Comparison of ENCODE assay signal across 8 cellular contexts in genomic region chr5:178859625-178860521, GRCh38. TPM values are rescaled to one million over a fixed set of nuclear protein-coding genes. Genes with fewer than 3 reads are reported as not detected.
A peak's percentile ranks its signal among the peaks of the same experiment; 100 is the strongest.
DNase-seq lines count a peak whose midpoint lies in the region; ATAC-seq and TF ChIP-seq lines count a peak whose summit lies in the region.

Gene ZNF354B (plus strand): TSS chr5:178859953. CDS start chr5:178861048, 1,095 bp downstream.

- H3K9ac ChIP-seq in DND-41 (ENCODE audit: low read depth, low read length), result peak within 1 kb of the TSS; percentile 85
- no peak within 1 kb of the TSS for H3K9ac ChIP-seq in KMS-11

- DNase-seq in DND-41, result peak; percentile 93
- DNase-seq in RPMI8226, result peak; percentile 94
- DNase-seq in fibroblast of mammary gland (ENCODE audit: low read depth), result peak; percentile 93
- DNase-seq in naive thymus-derived CD8-positive, alpha-beta T cell, result peak; percentile 60 to 91 (median 82)
- peak; percentile 85 for DNase-seq in stimulated activated naive B cell treated with anti-CD40 and anti-IgM and Interleukin-4, amounts not matched to agents 10 μg/mL and 1 μg/mL and 100 μg/mL, for 72 hours

- peaks cover 5% of the 10 kb centered on the region for H3K4me1 Mint-ChIP-seq in activated T-helper 17 cell treated with anti-CD3 and anti-CD28 coated beads, Interleukin-2, amount 50 U/mL, for 72 hours
- H3K4me1 Mint-ChIP-seq in naive thymus-derived CD8-positive, alpha-beta T cell, result peaks cover 16 to 34% (median 29%) of the 10 kb centered on the region in 4 donors
- H3K4me1 Mint-ChIP-seq in stimulated activated naive B cell treated with anti-CD40 and anti-IgM and Interleukin-4, amounts not matched to agents 10 μg/mL and 1 μg/mL and 100 μg/mL, for 72 hours, result peaks cover 14 to 25% of the 10 kb centered on the region in 2 donors

- peak within 1 kb of the TSS; percentile 85 for H3K27ac Mint-ChIP-seq in activated T-helper 17 cell treated with anti-CD3 and anti-CD28 coated beads, Interleukin-2, amount 50 U/mL, for 72 hours
- peak within 1 kb of the TSS; percentile 80 to 97 (median 91) for H3K27ac Mint-ChIP-seq in naive thymus-derived CD8-positive, alpha-beta T cell
- peak within 1 kb of the TSS; percentile 95 for H3K27ac Mint-ChIP-seq in stimulated activated naive B cell treated with anti-CD40 and anti-IgM and Interleukin-4, amounts not matched to agents 10 μg/mL and 1 μg/mL and 100 μg/mL, for 72 hours

- peak within 1 kb of the TSS; percentile 99 for H2AFZ ChIP-seq in DND-41 (ENCODE audit: low read depth, low read length)
- H2AFZ ChIP-seq in KMS-11 (ENCODE audit: low read depth), result peak within 1 kb of the TSS; percentile 49; the same call in 1 of the 2 replicates

- H3K27ac ChIP-seq in DND-41 (ENCODE audit: low read length) (peak within 1 kb of the TSS; percentile 86), KMS-11 (no peak within 1 kb of the TSS)

- H3K79me2 ChIP-seq in DND-41 (ENCODE audit: insufficient read depth, low read length), result peaks cover 46% of the 10 kb centered on the region
- no peaks in the 10 kb centered on the region for H3K79me2 ChIP-seq in KMS-11 (ENCODE audit: insufficient read depth, low read depth)

- TF ChIP-seq CTCF in DND-41 (IDR thresholded peaks at IDR 0.05; ENCODE audit: borderline replicate concordance, extremely low read depth, low read length, poor library complexity, severe bottlenecking) (peak; percentile 19), KMS-11 (conservative IDR thresholded peaks at IDR 0.05; ENCODE audit: low read depth, low read length) (no peak), fibroblast of mammary gland (conservative IDR thresholded peaks at IDR 0.05; ENCODE audit: control insufficient read depth, insufficient read depth, low read depth, low read length) (no peak)

- ATAC-seq in DND-41 (ENCODE audit: insufficient read depth, low read depth), result peak; percentile 98
- ATAC-seq in GM21786 (IDR thresholded peaks at IDR 0.05; ENCODE audit: unreplicated experiment), result peak; percentile 99
- peak; percentile 94 for ATAC-seq in activated T-helper 17 cell treated with anti-CD3 and anti-CD28 coated beads, Interleukin-2, amount 50 U/mL, for 72 hours (replicated peaks)
- ATAC-seq in naive thymus-derived CD8-positive, alpha-beta T cell, result peak; percentile 95 to 96
- peak; percentile 98 to 99 for ATAC-seq in stimulated activated naive B cell treated with anti-CD40 and anti-IgM and Interleukin-4, amounts not matched to agents 10 μg/mL and 1 μg/mL and 100 μg/mL, for 72 hours (replicated peaks)

- H3K4me1 ChIP-seq in DND-41 (ENCODE audit: insufficient read depth, low read length) (peaks cover 33% of the 10 kb centered on the region), KMS-11 (ENCODE audit: low read depth, poor library complexity, severe bottlenecking) (no peaks in the 10 kb centered on the region)

- no peaks in the 10 kb centered on the region for H3K27me3 Mint-ChIP-seq in activated T-helper 17 cell treated with anti-CD3 and anti-CD28 coated beads, Interleukin-2, amount 50 U/mL, for 72 hours
- H3K27me3 Mint-ChIP-seq in naive thymus-derived CD8-positive, alpha-beta T cell, result peaks cover 0 to 10% (median 0%) of the 10 kb centered on the region in 5 donors
- H3K27me3 Mint-ChIP-seq in stimulated activated naive B cell treated with anti-CD40 and anti-IgM and Interleukin-4, amounts not matched to agents 10 μg/mL and 1 μg/mL and 100 μg/mL, for 72 hours, result peaks cover 0 to 9% of the 10 kb centered on the region in 2 donors

- peaks cover 25% of the 10 kb centered on the region for H3K36me3 Mint-ChIP-seq in activated T-helper 17 cell treated with anti-CD3 and anti-CD28 coated beads, Interleukin-2, amount 50 U/mL, for 72 hours (ENCODE audit: low read depth)
- peaks cover 0 to 19% (median 11%) of the 10 kb centered on the region in 3 donors for H3K36me3 Mint-ChIP-seq in naive thymus-derived CD8-positive, alpha-beta T cell
- H3K36me3 Mint-ChIP-seq in stimulated activated naive B cell treated with anti-CD40 and anti-IgM and Interleukin-4, amounts not matched to agents 10 μg/mL and 1 μg/mL and 100 μg/mL, for 72 hours, result peaks cover 10 to 17% of the 10 kb centered on the region in 2 donors

- H3K4me3 ChIP-seq in DND-41 (ENCODE audit: low read depth in 1 of 2, low read length in 2 of 2), result peak within 1 kb of the TSS; percentile 77 to 88
- H3K4me3 ChIP-seq in KMS-11 (IDR thresholded peaks at IDR 0.05; ENCODE audit: insufficient read depth, low read depth, low read length), result no peak within 1 kb of the TSS
- H3K4me3 ChIP-seq in fibroblast of mammary gland (ENCODE audit: control insufficient read depth, low read depth, low read length), result peak within 1 kb of the TSS; percentile 61

- POLR2A ChIA-PET in naive thymus-derived CD8-positive, alpha-beta T cell (lab: Charles Lee), result interaction anchor here (0.6 to 1.9 kb wide), 7 partner anchors 35 to 764 kb away, joined by 3 to 35 read pairs (median 5); partner anchors contain the start of genes CLK4, HNRNPH1, ZFP2 and ZNF354A

- H3K27me3 ChIP-seq in DND-41 (ENCODE audit: insufficient read depth, low read length, poor library complexity) (no peaks in the 10 kb centered on the region), KMS-11 (ENCODE audit: insufficient read depth, low read depth) (no peaks in the 10 kb centered on the region)

- peaks cover 5% of the 10 kb centered on the region; the same call in 1 of the 2 replicates for H4K20me1 ChIP-seq in DND-41 (ENCODE audit: insufficient read depth, low read length)
- no peaks in the 10 kb centered on the region for H4K20me1 ChIP-seq in KMS-11 (ENCODE audit: insufficient read depth)

- H3K4me2 ChIP-seq in DND-41 (ENCODE audit: insufficient read depth, low read length), result peak within 1 kb of the TSS; percentile 93
- peak within 1 kb of the TSS; percentile 29; the same call in 1 of the 2 replicates for H3K4me2 ChIP-seq in KMS-11

- H3K4me3 Mint-ChIP-seq in activated T-helper 17 cell treated with anti-CD3 and anti-CD28 coated beads, Interleukin-2, amount 50 U/mL, for 72 hours, result peak within 1 kb of the TSS; percentile 83
- peak within 1 kb of the TSS; percentile 83 to 96 (median 90) for H3K4me3 Mint-ChIP-seq in naive thymus-derived CD8-positive, alpha-beta T cell
- peak within 1 kb of the TSS; percentile 95 for H3K4me3 Mint-ChIP-seq in stimulated activated naive B cell treated with anti-CD40 and anti-IgM and Interleukin-4, amounts not matched to agents 10 μg/mL and 1 μg/mL and 100 μg/mL, for 72 hours

- no peaks in the 10 kb centered on the region for H3K9me3 Mint-ChIP-seq in activated T-helper 17 cell treated with anti-CD3 and anti-CD28 coated beads, Interleukin-2, amount 50 U/mL, for 72 hours
- no peaks in the 10 kb centered on the region for H3K9me3 Mint-ChIP-seq in naive thymus-derived CD8-positive, alpha-beta T cell
- peaks cover 0 to 1% of the 10 kb centered on the region in 2 donors for H3K9me3 Mint-ChIP-seq in stimulated activated naive B cell treated with anti-CD40 and anti-IgM and Interleukin-4, amounts not matched to agents 10 μg/mL and 1 μg/mL and 100 μg/mL, for 72 hours

- peaks cover 34% of the 10 kb centered on the region for H3K36me3 ChIP-seq in DND-41 (ENCODE audit: insufficient read depth, low read length)
- H3K36me3 ChIP-seq in KMS-11 (ENCODE audit: insufficient read depth), result no peaks in the 10 kb centered on the region

- no peaks in the 10 kb centered on the region for H3K9me3 ChIP-seq in DND-41 (ENCODE audit: insufficient read depth, low read length, severe bottlenecking)

RNA-seq across cellular contexts. Expression of gene ZNF354B, which starts in this region (rescaled TPM):
- 1 to 10 TPM; 5.9 to 6.4 TPM for total RNA-seq in activated T-helper 17 cell treated with anti-CD3 and anti-CD28 coated beads, Interleukin-2, amount 50 U/mL, for 72 hours
- 10 to 100 TPM; 34.3 to 38.9 TPM for total RNA-seq in naive thymus-derived CD8-positive, alpha-beta T cell
- 1 to 10 TPM; 3.3 to 5.9 (median 3.5) TPM for polyA plus RNA-seq in naive thymus-derived CD8-positive, alpha-beta T cell

Comparison
In these comparisons a context has a peak if more than half of its experiments do, and no peak if none do; other contexts are left out.
1. RNA of gene ZNF354B (total RNA-seq): 34.3 to 38.9 TPM in naive thymus-derived CD8-positive, alpha-beta T cell; 5.9 to 6.4 TPM in activated T-helper 17 cell treated with anti-CD3 and anti-CD28 coated beads, Interleukin-2, amount 50 U/mL, for 72 hours; every median in the first group is over 4 times any median in the second.
2. Peak in every context shown above with its lines, with median percentiles within 50 percentile points of each other: ATAC-seq, DNase-seq, H3K27ac Mint-ChIP-seq and H3K4me3 Mint-ChIP-seq.